ENCODE assay signal across 21 cellular contexts in the genomic region with DNA sequence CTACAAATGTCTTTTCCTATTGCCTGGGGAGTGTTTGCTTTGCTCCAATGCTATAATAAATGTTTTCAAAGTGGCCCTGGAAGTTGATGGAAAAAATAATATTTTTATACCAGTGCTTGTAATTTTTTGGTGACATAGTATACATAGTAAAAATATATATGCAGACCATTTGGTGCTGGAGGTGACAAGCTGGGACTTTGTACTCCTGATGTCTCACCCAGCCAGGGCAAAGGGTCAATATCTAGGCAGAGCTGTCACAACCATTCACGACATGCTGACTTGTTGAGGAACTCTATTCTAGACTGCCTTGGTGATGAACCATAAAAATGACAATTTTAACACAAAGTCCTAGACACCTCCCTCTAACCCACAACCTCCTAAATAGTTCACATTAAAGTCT.
"Had no signal": no experiment of that assay in that cellular context is flagged by ENCODE, and none has a peak within 500 bp of the region (broad histone marks: within the 10 kb centered on the region; RNA-seq: fewer than 3 reads in every experiment).

No MANE protein-coding gene starts in this region.

- FAIRE-seq: RCC 7860 had no signal

- DNase-seq: KBM-7, MV-4-11, NCI-H1048, NCI-H1105, NCI-H1417, NCI-H1436 treated with DMSO at 0.1 percent for 48 hours, NCI-H1694, NCI-H2029, NCI-H2081 treated with DMSO at 0.1 percent for 48 hours, NCI-H2171, NCI-H226, NCI-H510A, NCI-H524 treated with DMSO at 0.1 percent for 48 hours, NCI-H774, Right ventricle myocardium superior, RPMI8226, SIG-M5 had no signal

- H3K9me3 ChIP-seq: SJSA1 had no signal

- H3K36me3 ChIP-seq: SJSA1 had no signal

- H3K4me3 ChIP-seq: SJSA1, SK-N-MC had no signal

- H3K27ac ChIP-seq: HL-60, SJSA1, SK-N-MC had no signal

- H3K27me3 ChIP-seq: SJSA1 had no signal

- H3K4me1 ChIP-seq: SJSA1 had no signal
